Comparison of ENCODE assay signal across 31 cellular contexts in the genomic region with DNA sequence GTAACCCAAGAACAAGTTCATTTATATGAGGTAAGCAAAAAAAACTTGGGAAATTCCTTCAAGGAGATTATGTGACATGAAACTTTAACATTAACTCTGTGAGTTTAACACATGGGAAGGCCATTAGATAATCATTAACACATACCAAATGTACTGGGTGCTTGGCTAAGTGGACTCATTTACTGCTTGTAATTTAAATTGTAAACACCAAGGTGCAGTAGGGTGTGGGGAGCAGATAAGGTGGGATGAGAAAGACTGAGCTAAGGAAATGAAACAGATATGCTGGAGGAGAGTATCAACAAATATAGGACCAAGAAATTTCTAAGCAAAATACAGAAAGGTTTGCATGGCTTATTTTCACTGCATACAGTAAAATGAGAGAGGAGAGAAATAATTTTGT.
"Had no signal": no experiment of that assay in that cellular context is flagged by ENCODE, and none has a peak within 500 bp of the region (broad histone marks: within the 10 kb centered on the region; RNA-seq: fewer than 3 reads in every experiment).

No MANE protein-coding gene starts in this region.

- H3K4me1 Mint-ChIP-seq: activated B cell treated with CpG ODN at 0.5 μM for 24 hours; activated CD8-positive, alpha-beta memory T cell treated with anti-CD3 and anti-CD28 coated beads, Interleukin-2, amount 10 ng/mL, durations not matched to agents 7 days and 5 days; activated naive CD4-positive, alpha-beta T cell treated with anti-CD3 and anti-CD28 coated beads, Interleukin-2, amount 10 ng/mL, durations not matched to agents 7 days and 5 days; activated naive CD8-positive, alpha-beta T cell treated with anti-CD3 and anti-CD28 coated beads, Interleukin-2, amount 50 U/mL, for 24 hours; brain had no signal

- H3K27me3 Mint-ChIP-seq: activated B cell treated with CpG ODN at 0.5 μM for 24 hours; activated CD4-positive, alpha-beta memory T cell treated with anti-CD3 and anti-CD28 coated beads for 36 hours; activated CD8-positive, alpha-beta memory T cell treated with anti-CD3 and anti-CD28 coated beads, Interleukin-2, amount 10 ng/mL, durations not matched to agents 7 days and 5 days; activated naive CD4-positive, alpha-beta T cell treated with anti-CD3 and anti-CD28 coated beads, Interleukin-2, amount 10 ng/mL, durations not matched to agents 7 days and 5 days; activated naive CD8-positive, alpha-beta T cell; activated naive CD8-positive, alpha-beta T cell treated with anti-CD3 and anti-CD28 coated beads, Interleukin-2, amount 50 U/mL, for 24 hours; brain had no signal

- H3K4me3 Mint-ChIP-seq: activated B cell treated with CpG ODN at 0.5 μM for 24 hours; activated CD4-positive, alpha-beta memory T cell treated with anti-CD3 and anti-CD28 coated beads for 36 hours; activated CD8-positive, alpha-beta memory T cell treated with anti-CD3 and anti-CD28 coated beads, Interleukin-2, amount 10 ng/mL, durations not matched to agents 7 days and 5 days; activated naive CD4-positive, alpha-beta T cell treated with anti-CD3 and anti-CD28 coated beads, Interleukin-2, amount 10 ng/mL, durations not matched to agents 7 days and 5 days; activated naive CD8-positive, alpha-beta T cell; activated naive CD8-positive, alpha-beta T cell treated with anti-CD3 and anti-CD28 coated beads, Interleukin-2, amount 50 U/mL, for 24 hours; brain had no signal

- H3K4me3 ChIP-seq: K562, PC-9 had no signal

- H3K4me2 ChIP-seq: PC-9 had no signal

- FAIRE-seq: bronchial epithelial cell, K562 had no signal

- H3K36me3 Mint-ChIP-seq: activated CD4-positive, alpha-beta memory T cell treated with anti-CD3 and anti-CD28 coated beads for 36 hours; activated CD8-positive, alpha-beta memory T cell treated with anti-CD3 and anti-CD28 coated beads, Interleukin-2, amount 10 ng/mL, durations not matched to agents 7 days and 5 days; activated naive CD4-positive, alpha-beta T cell treated with anti-CD3 and anti-CD28 coated beads, Interleukin-2, amount 10 ng/mL, durations not matched to agents 7 days and 5 days; activated naive CD8-positive, alpha-beta T cell; brain had no signal

- DNase-seq: activated B cell treated with CpG ODN at 0.5 μM for 24 hours; activated CD4-positive, alpha-beta memory T cell treated with anti-CD3 and anti-CD28 coated beads for 36 hours; activated CD4-positive, alpha-beta T cell treated with anti-CD3 and anti-CD28 coated beads for 4 hours; activated CD4-positive, alpha-beta T cell treated with anti-CD3 and anti-CD28 coated beads, Interleukin-2, amount 50 U/mL, for 1 hour; activated CD4-positive, CD25-positive, alpha-beta regulatory T cell treated with anti-CD3 and anti-CD28 coated beads, Interleukin-2, amount 50 U/mL, for 72 hours; activated CD8-positive, alpha-beta memory T cell treated with anti-CD3 and anti-CD28 coated beads for 24 hours; activated CD8-positive, alpha-beta memory T cell treated with anti-CD3 and anti-CD28 coated beads, Interleukin-2, amount 10 ng/mL, durations not matched to agents 7 days and 5 days; activated CD8-positive, alpha-beta memory T cell treated with anti-CD3 and anti-CD28 coated beads, Interleukin-2, amount 50 U/mL, for 48 hours; activated effector memory CD4-positive, alpha-beta T cell treated with Interleukin-2 at 50 U/mL for 16 hours; activated naive CD4-positive, alpha-beta T cell treated with anti-CD3 and anti-CD28 coated beads, Interleukin-2, amount 10 ng/mL, durations not matched to agents 7 days and 5 days; activated naive CD8-positive, alpha-beta T cell treated with anti-CD3 and anti-CD28 coated beads, Interleukin-2, amount 50 U/mL, for 24 hours; activated T-cell treated with anti-CD3 and anti-CD28 coated beads, Interleukin-2, amount 50 U/mL, for 48 hours; anterior cingulate cortex; NCI-H1092 treated with DMSO at 0.1 percent for 48 hours; NCI-H1417; NCI-H187 treated with DMSO at 0.1 percent for 48 hours; NCI-H2081 treated with DMSO at 0.1 percent for 48 hours; NCI-H226; NCI-H524 treated with DMSO at 0.1 percent for 48 hours; NK-92 treated with Interleukin-12 subunit alpha and Interleukin-12 subunit beta, amount 100 ng/mL, for 24 hours; PC-9; Right ventricle myocardium superior; SW 1271; T-helper 1 cell; T-helper 2 cell; T-helper 9 cell had no signal

- H3K27ac Mint-ChIP-seq: activated B cell treated with CpG ODN at 0.5 μM for 24 hours; activated CD4-positive, alpha-beta memory T cell treated with anti-CD3 and anti-CD28 coated beads for 36 hours; activated CD8-positive, alpha-beta memory T cell treated with anti-CD3 and anti-CD28 coated beads, Interleukin-2, amount 10 ng/mL, durations not matched to agents 7 days and 5 days; activated naive CD4-positive, alpha-beta T cell treated with anti-CD3 and anti-CD28 coated beads, Interleukin-2, amount 10 ng/mL, durations not matched to agents 7 days and 5 days; activated naive CD8-positive, alpha-beta T cell; activated naive CD8-positive, alpha-beta T cell treated with anti-CD3 and anti-CD28 coated beads, Interleukin-2, amount 50 U/mL, for 24 hours; brain had no signal

- H3K27ac ChIP-seq: PC-9, VCaP had no signal

- H2AFZ ChIP-seq: PC-9 had no signal
